In genomic region chr6:12653396-12653910, GRCh38 we compare ENCODE assay signal across 18 cellular contexts.
DNase-seq lines count a peak whose midpoint lies in the region; ATAC-seq and TF ChIP-seq lines count a peak whose summit lies in the region.
"Had no signal": no experiment of that assay in that cellular context is flagged by ENCODE, and none has a peak within 500 bp of the region (broad histone marks: within the 10 kb centered on the region; RNA-seq: fewer than 3 reads in every experiment).

No MANE protein-coding gene starts in this region.

- H3K27me3 Mint-ChIP-seq in nephron progenitor cell (ENCODE audit: low read depth, poor library complexity): peaks cover 19% of the 10 kb centered on the region

- H3K4me1 Mint-ChIP-seq in nephron progenitor cell: peaks cover 14% of the 10 kb centered on the region

- H3K27ac Mint-ChIP-seq in nephron progenitor cell: peak overlapping the region; percentile 15
- H3K27ac Mint-ChIP-seq: H9 had no signal

- H3K4me3 ChIP-seq in Jurkat, Clone E6-1 (ENCODE audit: low read length): no peak overlapping the region
- H3K4me3 ChIP-seq: A549 had no signal

- DNase-seq in Ammon's horn (ENCODE audit: low spot score) (peak; percentile 5), cerebellar cortex (ENCODE audit: low spot score) (peak; percentile 80), nephron progenitor cell (no peak)
- DNase-seq in Jurkat, Clone E6-1 (ENCODE audit: low read depth, low spot score): peak; percentile 87
- DNase-seq in stimulated activated naive CD4-positive, alpha-beta T cell treated with Interleukin-2 at 50 U/mL for 16 hours (lab: John Stamatoyannopoulos, UW): no peak
- no peak for DNase-seq in central memory CD4-positive, alpha-beta T cell
- DNase-seq: COR-L47; H9; IMR-90; NCI-H1092; NCI-H1694; NCI-H226; NK-92 treated with Interleukin-12 subunit alpha and Interleukin-12 subunit beta, amount 100 ng/mL, for 24 hours; SHP77 treated with DMSO at 0.1 percent for 48 hours had no signal

- H3K4me3 Mint-ChIP-seq in nephron progenitor cell: no peak overlapping the region

- no peaks in the 10 kb centered on the region for H3K36me3 Mint-ChIP-seq in nephron progenitor cell (ENCODE audit: low read depth)

- ATAC-seq in HG03457 (IDR thresholded peaks at IDR 0.05; ENCODE audit: unreplicated experiment): no peak
- no peak for ATAC-seq in GM21737 (IDR thresholded peaks at IDR 0.05; ENCODE audit: unreplicated experiment)
- ATAC-seq: A549, SK-N-SH treated with all-trans-retinoic acid at 6 μM for 48 hours had no signal

- TF ChIP-seq CTCF in nephron progenitor cell (IDR thresholded peaks at IDR 0.05): no peak

- peaks cover 16% of the 10 kb centered on the region for H3K9me3 Mint-ChIP-seq in nephron progenitor cell

Comparison
In these comparisons a context has a peak if more than half of its experiments do, and no peak if none do; other contexts are left out.
1. DNase-seq: peak in Ammon's horn (single experiment), Jurkat, Clone E6-1 (single experiment) and cerebellar cortex (single experiment); none in nephron progenitor cell (single experiment), stimulated activated naive CD4-positive, alpha-beta T cell treated with Interleukin-2 at 50 U/mL for 16 hours (single experiment) and central memory CD4-positive, alpha-beta T cell (single experiment).